8 cellular contexts compared by ENCODE assay signal in genomic region chr17:44137891-44138709, GRCh38. TPM values are rescaled to one million over a fixed set of nuclear protein-coding genes. Genes with fewer than 3 reads are reported as not detected.
DNase-seq lines count a peak whose midpoint lies in the region; ATAC-seq and TF ChIP-seq lines count a peak whose summit lies in the region.

No MANE protein-coding gene starts in this region.

- H3K4me1 ChIP-seq in parathyroid adenoma (peaks cover 6% of the 10 kb centered on the region), upper lobe of left lung (peaks cover 16 to 26% (median 17%) of the 10 kb centered on the region in 4 donors)

- DNase-seq in AG08395 (ENCODE audit: low spot score) = peak; percentile 98
- peak; percentile 94 for DNase-seq in HS-5 (ENCODE audit: low read depth)
- peak; percentile 97 for DNase-seq in RPMI7951 (ENCODE audit: low read depth)
- DNase-seq in activated effector memory CD4-positive, alpha-beta T cell treated with anti-CD3 and anti-CD28 coated beads, Interleukin-2, amount 50 U/mL, for 16 hours = peak; percentile 90
- DNase-seq in foreskin melanocyte = peak; percentile 87
- DNase-seq in upper lobe of left lung = peak; percentile 78 to 84

- 8 to 23% methylated on average over 9 to 17 of the region's 20 CpGs for WGBS in upper lobe of left lung, 2 donors

- no peak overlapping the region for H3K27ac ChIP-seq in parathyroid adenoma
- peak overlapping the region in 3 of 4 donors; percentile 10 to 67 (median 17) for H3K27ac ChIP-seq in upper lobe of left lung

- no peak overlapping the region for H3K4me3 ChIP-seq in parathyroid adenoma (ENCODE audit: low read depth, low read length)
- no peak overlapping the region for H3K4me3 ChIP-seq in upper lobe of left lung

- no peaks in the 10 kb centered on the region for H3K79me2 ChIP-seq in parathyroid adenoma

- peak overlapping the region; percentile 9 for H2AFZ ChIP-seq in parathyroid adenoma

- TF ChIP-seq POLR2A in upper lobe of left lung (IDR thresholded peaks at IDR 0.05) = peak in 1 of 4 donors; percentile 14

- ATAC-seq in upper lobe of left lung (ENCODE audit: low FRiP score in 2 of 2) = peak; percentile 91 to 92
- ATAC-seq in HG03469 (IDR thresholded peaks at IDR 0.05; ENCODE audit: unreplicated experiment) = no peak

- H3K9me3 ChIP-seq in parathyroid adenoma (ENCODE audit: control insufficient read depth, low read length) (no peaks in the 10 kb centered on the region), upper lobe of left lung (no peaks in the 10 kb centered on the region)

- H3K4me2 ChIP-seq in parathyroid adenoma (ENCODE audit: low read length) = no peak overlapping the region

- H3K36me3 ChIP-seq in parathyroid adenoma (ENCODE audit: control insufficient read depth, insufficient read depth, low read length) (no peaks in the 10 kb centered on the region), upper lobe of left lung (no peaks in the 10 kb centered on the region)

- peak in 1 of 4 donors; percentile 25 for TF ChIP-seq EP300 in upper lobe of left lung (IDR thresholded peaks at IDR 0.05)

- TF ChIP-seq CTCF in parathyroid adenoma (IDR thresholded peaks at IDR 0.05) (no peak), upper lobe of left lung (IDR thresholded peaks at IDR 0.05) (no peak)

- H3K9ac ChIP-seq in parathyroid adenoma = no peak overlapping the region

- H3K27me3 ChIP-seq in parathyroid adenoma (ENCODE audit: control insufficient read depth, insufficient read depth, low read length) (no peaks in the 10 kb centered on the region), upper lobe of left lung (no peaks in the 10 kb centered on the region)

RNA-seq across cellular contexts. Expression of gene HROB, which starts 3.6 kb away (rescaled TPM):
- 7.3 and 9.9 TPM in 2 replicates for total RNA-seq in RPMI7951 (2014; rRNA removed; shearing (Covaris generic))
- total RNA-seq in upper lobe of left lung = 1 to 10 TPM in 4 of 6 donors, under 1 TPM in 2; 0.89 to 1.4 (median 1.0) TPM

RNA-seq across cellular contexts. Expression of gene HDAC5, which starts 14.7 kb away (rescaled TPM):
- 14.3 and 19.9 TPM in 2 replicates for total RNA-seq in RPMI7951 (2014; rRNA removed; shearing (Covaris generic))
- 100 to 1,000 TPM in 2 of 6 donors, 10 to 100 TPM in 4; 59.9 to 138 (median 64.9) TPM for total RNA-seq in upper lobe of left lung

RNA-seq across cellular contexts. Expression of gene ASB16, which starts 32.4 kb away (rescaled TPM):
- total RNA-seq in RPMI7951 (2014; rRNA removed; shearing (Covaris generic)) = not detected in 2 replicates
- total RNA-seq in upper lobe of left lung = under 1 TPM in 1 of 6 donors, not detected in 5; 0.11 TPM

RNA-seq across cellular contexts. Expression of gene TMUB2, which starts 48.7 kb away (rescaled TPM):
- 19.4 and 25.0 TPM in 2 replicates for total RNA-seq in RPMI7951 (2014; rRNA removed; shearing (Covaris generic))
- total RNA-seq in upper lobe of left lung = 10 to 100 TPM; 28.5 to 46.1 (median 34.9) TPM
